ENCODE assay signal across 1 cellular context in genomic region chr7:105060394-105060793, GRCh38.
TF ChIP-seq lines count a peak whose summit lies in the region.

No MANE protein-coding gene starts in this region.

TF ChIP-seq in HEK293, 187 proteins besides CTCF, POLR2A, EP300 and RAD21:
- TF ChIP-seq ZNF394 (tag by site-specific recombination; IDR thresholded peaks at IDR 0.05; ENCODE audit: borderline replicate concordance): peak; percentile 83
- 0 out of 2 replicates have a peak, but pooled peaks have one; percentile 13 for TF ChIP-seq ZNF664 (tag by site-specific recombination; IDR thresholded peaks at IDR 0.05)
- no peak for TF ChIP-seq ZNF660 (tag by site-specific recombination; IDR thresholded peaks at IDR 0.05)
- TF ChIP-seq ZNF26 (tag by site-specific recombination; IDR thresholded peaks at IDR 0.05): no peak
- TF ChIP-seq ZNF366 (tag by site-specific recombination; conservative IDR thresholded peaks at IDR 0.05): peak; percentile 56
- peak; percentile 51; the same call in 1 of the 2 replicates for TF ChIP-seq GLIS1 (tag by site-specific recombination; IDR thresholded peaks at IDR 0.05)
